ENCODE assay signal across 28 cellular contexts in genomic region chr10:127168251-127168650, GRCh38. TPM values are rescaled to one million over a fixed set of nuclear protein-coding genes. Genes with fewer than 3 reads are reported as not detected.
"Had no signal": no experiment of that assay in that cellular context is flagged by ENCODE, and none has a peak within 500 bp of the region (broad histone marks: within the 10 kb centered on the region; RNA-seq: fewer than 3 reads in every experiment).

No MANE protein-coding gene starts in this region.

- DNase-seq: activated CD4-positive, alpha-beta memory T cell treated with anti-CD3 and anti-CD28 coated beads, Interleukin-2, amount 10 ng/mL, durations not matched to agents 7 days and 5 days; activated CD4-positive, alpha-beta T cell treated with anti-CD3 and anti-CD28 coated beads for 36 hours; activated CD4-positive, alpha-beta T cell treated with anti-CD3 and anti-CD28 coated beads, Interleukin-2, amount 50 U/mL, for 1 hour; activated CD4-positive, CD25-positive, alpha-beta regulatory T cell; activated gamma-delta T cell treated with Interleukin-2 at 50 U/mL for 16 hours; activated naive CD4-positive, alpha-beta T cell treated with anti-CD3 and anti-CD28 coated beads, Interleukin-2, amount 50 U/mL, for 16 hours; activated naive CD8-positive, alpha-beta T cell treated with anti-CD3 and anti-CD28 coated beads, Interleukin-2, amount 10 ng/mL, durations not matched to agents 7 days and 5 days; activated T-cell treated with anti-CD3 and anti-CD28 coated beads for 4 hours; activated T-cell treated with anti-CD3 and anti-CD28 coated beads, Interleukin-2, amount 50 U/mL, for 48 hours; adrenal gland; MG63; MV-4-11; NCI-H1105; NCI-H1436; NCI-H1694 treated with DMSO at 0.1 percent for 48 hours; NCI-H2029 treated with DMSO at 0.1 percent for 48 hours; NCI-H526; NCI-H774; NK-92 treated with Interleukin-12 subunit alpha and Interleukin-12 subunit beta, amount 100 ng/mL, for 24 hours; OCI-M1; RPMI8226; SJCRH30; SK-N-SH; T-helper 1 cell had no signal

RNA-seq across cellular contexts. Expression of gene INSYN2A, which starts 28.1 kb away (rescaled TPM):
- total RNA-seq: activated CD4-positive, alpha-beta memory T cell treated with anti-CD3 and anti-CD28 coated beads, Interleukin-2, amount 10 ng/mL, durations not matched to agents 7 days and 5 days; activated CD4-positive, alpha-beta T cell treated with anti-CD3 and anti-CD28 coated beads for 36 hours; activated CD8-positive, alpha-beta memory T cell treated with anti-CD3 and anti-CD28 coated beads for 36 hours; activated naive CD8-positive, alpha-beta T cell treated with anti-CD3 and anti-CD28 coated beads, Interleukin-2, amount 10 ng/mL, durations not matched to agents 7 days and 5 days; activated T-helper 2 cell treated with anti-CD3 and anti-CD28 coated beads, Interferon-gamma antibody, Interleukin-2, Interleukin-4, amounts not matched to agents 10 μg/mL and 5 μg/mL and 100 μg/mL, durations not matched to agents 14 hours and 24 hours and 36 hours; adrenal gland; Right ventricle myocardium inferior; T-helper 2 cell treated with Interferon-gamma antibody and Interleukin-4, amounts not matched to agents 100 ng/mL and 5 ng/mL, for 36 hours had no signal
